Comparison of ENCODE assay signal across 1 cellular context in genomic region chr17:996554-997344, GRCh38.
TF ChIP-seq lines count a peak whose summit lies in the region.

TIMM22 (plus strand) TSS chr17:997129; CDS start chr17:997143, 14 bp downstream.

TF ChIP-seq in K562, 482 proteins besides CTCF, POLR2A, EP300 and RAD21 (continued from another document and continues in another):
- peak; percentile 96 for TF ChIP-seq CREB3L1 (IDR thresholded peaks at IDR 0.05; ENCODE audit: borderline replicate concordance, low read depth)
- TF ChIP-seq CBFA2T3 (IDR thresholded peaks at IDR 0.05), result peak; percentile 46; the same call in 1 of the 2 replicates
- TF ChIP-seq GMEB1 (CRISPR knock-in tag; IDR thresholded peaks at IDR 0.05), result peak; percentile 86
- TF ChIP-seq ZNF165 (CRISPR knock-in tag; IDR thresholded peaks at IDR 0.05; ENCODE audit: borderline replicate concordance), result no peak
- TF ChIP-seq NFIC (IDR thresholded peaks at IDR 0.05), result peak; percentile 86
- TF ChIP-seq ZBTB17 (CRISPR knock-in tag; IDR thresholded peaks at IDR 0.05), result 0 out of 2 replicates have a peak, but pooled peaks have one; percentile 48
- TF ChIP-seq NBN (IDR thresholded peaks at IDR 0.05; ENCODE audit: low read depth), result peak; percentile 67; the same call in 1 of the 2 replicates
- TF ChIP-seq UBTF (IDR thresholded peaks at IDR 0.05; ENCODE audit: borderline replicate concordance in 1 of 2, low read depth in 2 of 2, low read length in 2 of 2), result no peak
- peak; percentile 43; the same call in 1 of the 2 replicates for TF ChIP-seq TEAD4 (IDR thresholded peaks at IDR 0.05; ENCODE audit: low read length)
- no peak for TF ChIP-seq TEAD4 (CRISPR knock-in tag; IDR thresholded peaks at IDR 0.05; ENCODE audit: borderline replicate concordance)
- TF ChIP-seq EGR1 (conservative IDR thresholded peaks at IDR 0.05), result peak; percentile 47
- peak; percentile 90 for TF ChIP-seq CTBP1 (IDR thresholded peaks at IDR 0.05; ENCODE audit: borderline replicate concordance)
- TF ChIP-seq ZNF592 (IDR thresholded peaks at IDR 0.05), result no peak
- TF ChIP-seq USF2 (CRISPR knock-in tag; IDR thresholded peaks at IDR 0.05), result peak; percentile 89
- TF ChIP-seq ZNF511 (CRISPR knock-in tag; IDR thresholded peaks at IDR 0.05), result no peak; the same call in 1 of the 2 replicates
- no peak for TF ChIP-seq ZNF277 (CRISPR knock-in tag; IDR thresholded peaks at IDR 0.05; ENCODE audit: borderline replicate concordance)
- TF ChIP-seq ZEB2 (IDR thresholded peaks at IDR 0.05), result peak; percentile 100
- TF ChIP-seq IRF2 (CRISPR knock-in tag; IDR thresholded peaks at IDR 0.05), result no peak
- no peak for TF ChIP-seq STAT6 (CRISPR knock-in tag; IDR thresholded peaks at IDR 0.05)
- no peak for TF ChIP-seq IRF1 (CRISPR knock-in tag; IDR thresholded peaks at IDR 0.05; ENCODE audit: borderline replicate concordance)
- TF ChIP-seq AFF1 (IDR thresholded peaks at IDR 0.05; ENCODE audit: low read depth in 1 of 2, partially characterized antibody in 2 of 2), result peak in 1 of 2 experiments; percentile 95
- TF ChIP-seq TRIM24 (IDR thresholded peaks at IDR 0.05), result 0 out of 4 replicates have a peak, but pooled peaks of 1 of the 2 experiments have one; percentile 7
- peak; percentile 82 for TF ChIP-seq GATA2 (CRISPR knock-in tag; IDR thresholded peaks at IDR 0.05)
- no peak for TF ChIP-seq ZNF830 (CRISPR knock-in tag; IDR thresholded peaks at IDR 0.05)
- TF ChIP-seq NFATC3 (IDR thresholded peaks at IDR 0.05), result no peak
- 0 out of 2 replicates have a peak, but pooled peaks have one; percentile 23 for TF ChIP-seq THRB (CRISPR knock-in tag; conservative IDR thresholded peaks at IDR 0.05)
- TF ChIP-seq LEF1 (IDR thresholded peaks at IDR 0.05), result no peak
- TF ChIP-seq TCF15 (CRISPR knock-in tag; IDR thresholded peaks at IDR 0.05), result no peak
- TF ChIP-seq CHD4 (IDR thresholded peaks at IDR 0.05; ENCODE audit: insufficient read depth, insufficient replicate concordance, low read depth, low read length, poor library complexity, severe bottlenecking), result no peak
- no peak; the same call in 1 of the 2 replicates for TF ChIP-seq KLF13 (tag; IDR thresholded peaks at IDR 0.05; ENCODE audit: borderline replicate concordance, low read depth)
- TF ChIP-seq POLR2H (tag; IDR thresholded peaks at IDR 0.05; ENCODE audit: low read depth), result peak; percentile 41; the same call in 1 of the 2 replicates
- TF ChIP-seq RBFOX2 (IDR thresholded peaks at IDR 0.05; ENCODE audit: low read depth, low read length), result peak; percentile 87
- no peak for TF ChIP-seq MYNN (IDR thresholded peaks at IDR 0.05)
- no peak for TF ChIP-seq MYNN (CRISPR knock-in tag; IDR thresholded peaks at IDR 0.05)
- no peak; the same call in 1 of the 2 replicates for TF ChIP-seq MTA3 (IDR thresholded peaks at IDR 0.05; ENCODE audit: borderline replicate concordance)
